ENCODE assay signal across 14 cellular contexts in genomic region chr6:144597511-144597910, GRCh38.
"Had no signal": no experiment of that assay in that cellular context is flagged by ENCODE, and none has a peak within 500 bp of the region (broad histone marks: within the 10 kb centered on the region; RNA-seq: fewer than 3 reads in every experiment).

No MANE protein-coding gene starts in this region.

- H3K9me3 ChIP-seq: prostate gland, right lobe of liver had no signal

- H3K4me3 ChIP-seq: prostate gland, right lobe of liver, smooth muscle cell, tibial artery had no signal

- DNase-seq: activated CD4-positive, alpha-beta T cell treated with anti-CD3 and anti-CD28 coated beads for 48 hours; dermis blood vessel endothelial cell; effector memory CD8-positive, alpha-beta T cell; foreskin melanocyte; head of caudate nucleus; mesendoderm; nephron progenitor cell; occipital lobe; right lobe of liver; tibial artery; WERI-Rb-1 had no signal

- H3K27me3 ChIP-seq: right lobe of liver, tibial artery had no signal

- H3K4me1 Mint-ChIP-seq: nephron progenitor cell had no signal

- H3K4me2 ChIP-seq: smooth muscle cell had no signal

- H3K9me3 Mint-ChIP-seq: effector memory CD8-positive, alpha-beta T cell; T-helper 1 cell treated with Interleukin-12 subunit alpha and Interleukin-12 subunit beta and Interleukin-4 antibody, amounts not matched to agents 30 μg/mL and 1 μg/mL, for 36 hours had no signal

- H3K4me1 ChIP-seq: prostate gland, right lobe of liver had no signal

- H3K27ac Mint-ChIP-seq: nephron progenitor cell; T-helper 1 cell treated with Interleukin-12 subunit alpha and Interleukin-12 subunit beta and Interleukin-4 antibody, amounts not matched to agents 30 μg/mL and 1 μg/mL, for 36 hours had no signal

- H3K27ac ChIP-seq: prostate gland, right lobe of liver, tibial artery, WERI-Rb-1 had no signal

- H3K36me3 ChIP-seq: prostate gland, right lobe of liver, WERI-Rb-1 had no signal

- ATAC-seq: effector memory CD8-positive, alpha-beta T cell; right lobe of liver had no signal

- H3K27me3 Mint-ChIP-seq: effector memory CD8-positive, alpha-beta T cell had no signal

- H3K4me3 Mint-ChIP-seq: effector memory CD8-positive, alpha-beta T cell; nephron progenitor cell; T-helper 1 cell treated with Interleukin-12 subunit alpha and Interleukin-12 subunit beta and Interleukin-4 antibody, amounts not matched to agents 30 μg/mL and 1 μg/mL, for 36 hours had no signal
